In genomic region chr1:109787211-109787844, GRCh38 we compare ENCODE assay signal across 11 cellular contexts. TPM values are rescaled to one million over a fixed set of nuclear protein-coding genes. Genes with fewer than 3 reads are reported as not detected.
DNase-seq lines count a peak whose midpoint lies in the region; ATAC-seq and TF ChIP-seq lines count a peak whose summit lies in the region.
"Had no signal": no experiment of that assay in that cellular context is flagged by ENCODE, and none has a peak within 500 bp of the region (broad histone marks: within the 10 kb centered on the region; RNA-seq: fewer than 3 reads in every experiment).

No MANE protein-coding gene starts in this region.

- no CpG with 5 or more reads among the region's 9 CpGs for WGBS in trophoblast cell (ENCODE audit: extremely low coverage, insufficient coverage, insufficient read length)

- no peaks in the 10 kb centered on the region for H3K9me3 ChIP-seq in HCT116 (ENCODE audit: control insufficient read depth in 1 of 2, insufficient read depth in 1 of 2, low read depth in 1 of 2, low read length in 2 of 2)
- no peaks in the 10 kb centered on the region for H3K9me3 ChIP-seq in trophoblast cell (ENCODE audit: insufficient read depth, low read depth, low read length)

- no peak overlapping the region for H3K4me3 ChIP-seq in HCT116 (replicated peaks in 1 of 2; ENCODE audit: low read depth in 1 of 2, low read length in 2 of 2)
- H3K4me3 ChIP-seq in trophoblast cell (ENCODE audit: low read depth, low read length), result no peak overlapping the region

- no peak overlapping the region for H4K91ac ChIP-seq in trophoblast cell (ENCODE audit: low read depth, low read length)

- CTCF ChIA-PET in HCT116 (lab: Charles Lee), result interaction anchor here (19.5 kb wide), 1 partner anchor 194 kb away, joined by 396 read pairs; the partner anchor contains the start of gene AHCYL1
- CTCF ChIA-PET in WTC11 (lab: Charles Lee), result interaction anchor here (2.4 to 17.4 kb wide), 3 partner anchors 10 to 197 kb away, joined by 17 to 341 read pairs (median 20); partner anchors contain the start of gene AHCYL1

- no peak overlapping the region for H3K27ac Mint-ChIP-seq in WTC11
- H3K27ac Mint-ChIP-seq: activated T-cell treated with anti-CD3 and anti-CD28 coated beads, Interleukin-2, amount 50 U/mL, for 24 hours; CD4-positive, alpha-beta T cell had no signal

- no peak overlapping the region for H4K8ac ChIP-seq in trophoblast cell (ENCODE audit: low read depth, low read length)

- H3K23ac ChIP-seq in trophoblast cell (ENCODE audit: low read length), result no peak overlapping the region

- TF ChIP-seq POLR2A in HCT116 (IDR thresholded peaks at IDR 0.05; ENCODE audit: borderline replicate concordance, extremely low read depth, insufficient read depth, insufficient read length), result no peak

- no peaks in the 10 kb centered on the region for H3K36me3 ChIP-seq in HCT116 (ENCODE audit: control insufficient read depth in 1 of 2, insufficient read depth in 2 of 2, low read length in 2 of 2)
- H3K36me3 ChIP-seq in trophoblast cell (ENCODE audit: control insufficient read depth in 1 of 2, insufficient read depth in 2 of 2, low read length in 2 of 2), result no peaks in the 10 kb centered on the region

- no peak overlapping the region for H2AK5ac ChIP-seq in trophoblast cell (ENCODE audit: low read length)

- DNase-seq in HCT116 (ENCODE audit: low read depth, low spot score) (peak; percentile 42), NCI-H226 (peak; percentile 32), epithelial cell of prostate (ENCODE audit: low read depth, low spot score) (peak; percentile 75), trophoblast cell (peak; percentile 43 to 78), WTC11 (ENCODE audit: low spot score) (no peak), UCSD-AML1 (lab: John Stamatoyannopoulos, UW; ENCODE audit: unreplicated experiment) (no peak)
- DNase-seq: activated T-cell treated with anti-CD3 and anti-CD28 coated beads, Interleukin-2, amount 50 U/mL, for 24 hours had no signal

- no peaks in the 10 kb centered on the region for H3K27me3 ChIP-seq in HCT116 (ENCODE audit: insufficient read depth, low read length)
- H3K27me3 ChIP-seq in trophoblast cell (ENCODE audit: insufficient read depth, low read length), result no peaks in the 10 kb centered on the region

- no peak overlapping the region for H3K4ac ChIP-seq in trophoblast cell (ENCODE audit: low read depth, low read length)

- no peaks in the 10 kb centered on the region for H3K9me2 ChIP-seq in HCT116 (ENCODE audit: insufficient read depth)

- BruUV-seq in HCT116 (replicated peaks; lab: Mats Ljungman, UMichigan), result no TSS peak

- H3K27ac ChIP-seq in HCT116 (ENCODE audit: low read depth, low read length) (no peak overlapping the region), epithelial cell of prostate (peak overlapping the region; percentile 77), trophoblast cell (ENCODE audit: low read depth, low read length) (peak overlapping the region; percentile 6)

- H3K27me3 Mint-ChIP-seq in WTC11 (ENCODE audit: low read depth), result no peaks in the 10 kb centered on the region
- H3K27me3 Mint-ChIP-seq: activated T-cell treated with anti-CD3 and anti-CD28 coated beads, Interleukin-2, amount 50 U/mL, for 24 hours; CD4-positive, alpha-beta T cell had no signal

- ATAC-seq in HCT116, result peak; percentile 51
- no peak for ATAC-seq in GM19328 (IDR thresholded peaks at IDR 0.05; ENCODE audit: unreplicated experiment)
- ATAC-seq in WTC11, result no peak
- no peak for ATAC-seq in HG03196 (IDR thresholded peaks at IDR 0.05; ENCODE audit: unreplicated experiment)

- no peak overlapping the region for H2BK5ac ChIP-seq in trophoblast cell (ENCODE audit: low read depth, low read length, poor library complexity)

- H3K4me1 Mint-ChIP-seq in WTC11, result peaks cover 34% of the 10 kb centered on the region

- H3K4me1 ChIP-seq in HCT116 (ENCODE audit: control insufficient read depth in 1 of 2, insufficient read depth in 2 of 2, low read length in 2 of 2) (peaks cover 40 to 80% of the 10 kb centered on the region in 2 experiments), trophoblast cell (ENCODE audit: control insufficient read depth in 1 of 2, insufficient read depth in 2 of 2, low read length in 2 of 2) (peaks cover 31 to 52% of the 10 kb centered on the region in 2 experiments)

- no peak for TF ChIP-seq RAD21 in HCT116 (IDR thresholded peaks at IDR 0.05; ENCODE audit: low read depth)

- H3K4me2 ChIP-seq in HCT116 (ENCODE audit: low read length), result peak overlapping the region; percentile 19
- no peak overlapping the region for H3K4me2 ChIP-seq in trophoblast cell (ENCODE audit: low read length)

- intact Hi-C loops in HCT116 (cut with micrococcal nuclease), result no loop called here

- H3K18ac ChIP-seq in trophoblast cell (ENCODE audit: low read length), result no peak overlapping the region

- H3K9ac ChIP-seq in HCT116 (ENCODE audit: low read length), result no peak overlapping the region
- no peak overlapping the region for H3K9ac ChIP-seq in trophoblast cell (ENCODE audit: low read length)

- no peaks in the 10 kb centered on the region for H3K79me2 ChIP-seq in HCT116 (ENCODE audit: insufficient read depth, low read length)
- no peaks in the 10 kb centered on the region for H3K79me2 ChIP-seq in trophoblast cell (ENCODE audit: control insufficient read depth, insufficient read depth, low read length, poor library complexity)

- TF ChIP-seq CTCF in HCT116 (IDR thresholded peaks at IDR 0.05 in 2 of 3, conservative IDR thresholded peaks at IDR 0.05 in 1 of 3; ENCODE audit: borderline replicate concordance in 1 of 3, insufficient read depth in 1 of 3, low read depth in 2 of 3, low read length in 2 of 3) (no peak), WTC11 (IDR thresholded peaks at IDR 0.05) (no peak)

- H3K36me3 Mint-ChIP-seq in WTC11, result no peaks in the 10 kb centered on the region

- H2AFZ ChIP-seq in HCT116 (ENCODE audit: low read depth, low read length, poor library complexity, severe bottlenecking), result no peak overlapping the region
- H2AFZ ChIP-seq in trophoblast cell (ENCODE audit: insufficient read depth, low read length, poor library complexity), result no peak overlapping the region

- H3K4me3 Mint-ChIP-seq in WTC11, result no peak overlapping the region
- H3K4me3 Mint-ChIP-seq: activated T-cell treated with anti-CD3 and anti-CD28 coated beads, Interleukin-2, amount 50 U/mL, for 24 hours; CD4-positive, alpha-beta T cell had no signal

- H3K14ac ChIP-seq in trophoblast cell (ENCODE audit: low read length), result no peak overlapping the region

- H2BK12ac ChIP-seq in trophoblast cell (ENCODE audit: low read length), result peak overlapping the region; percentile 48

- no peak overlapping the region for H2BK120ac ChIP-seq in trophoblast cell (ENCODE audit: insufficient read depth, low read length, poor library complexity)

- no peak overlapping the region for H4K12ac ChIP-seq in trophoblast cell (ENCODE audit: low read depth, low read length)

- no peaks in the 10 kb centered on the region for H3K9me3 Mint-ChIP-seq in WTC11
- H3K9me3 Mint-ChIP-seq: activated T-cell treated with anti-CD3 and anti-CD28 coated beads, Interleukin-2, amount 50 U/mL, for 24 hours; CD4-positive, alpha-beta T cell had no signal

- no peaks in the 10 kb centered on the region for H4K20me1 ChIP-seq in HCT116 (ENCODE audit: insufficient read depth)

- H3K79me1 ChIP-seq in trophoblast cell (ENCODE audit: low read length), result peaks cover 23% of the 10 kb centered on the region

- POLR2A ChIA-PET in HCT116 (lab: Charles Lee), result no interaction called here
- POLR2A ChIA-PET in WTC11 (lab: Charles Lee), result interaction anchor here (0.6 to 1.3 kb wide), 3 partner anchors 120 to 197 kb away, joined by 3 read pairs; partner anchors contain the start of gene AHCYL1

- RAD21 ChIA-PET in HCT116 (lab: Charles Lee; ENCODE audit: low non-redundant PET in 1 of 2, low total read pairs in 2 of 2, uncharacterized antibody in 2 of 2, unreplicated experiment in 2 of 2), result no interaction called here

TF ChIP-seq in HCT116, 20 proteins besides CTCF, POLR2A, EP300 and RAD21 (continues in another document):
- no peak for TF ChIP-seq EZH2phosphoT487 (IDR thresholded peaks at IDR 0.05; ENCODE audit: borderline replicate concordance)
- TF ChIP-seq FOSL1 (IDR thresholded peaks at IDR 0.05; ENCODE audit: low read depth), result peak; percentile 45
- peak; percentile 56 for TF ChIP-seq JUND (IDR thresholded peaks at IDR 0.05)
- TF ChIP-seq EZH2 (IDR thresholded peaks at IDR 0.05), result no peak
- TF ChIP-seq TCF7L2 (IDR thresholded peaks at IDR 0.05; ENCODE audit: borderline replicate concordance, extremely low read depth, insufficient read depth, insufficient read length), result no peak
- TF ChIP-seq POLR2AphosphoS5 (IDR thresholded peaks at IDR 0.05; ENCODE audit: low read depth, low read length), result no peak
- no peak for TF ChIP-seq ELF1 (IDR thresholded peaks at IDR 0.05; ENCODE audit: borderline replicate concordance, low read depth)
- TF ChIP-seq ATF3 (IDR thresholded peaks at IDR 0.05), result no peak
- no peak for TF ChIP-seq SIN3A (IDR thresholded peaks at IDR 0.05; ENCODE audit: low read depth)

TF ChIP-seq in WTC11, 78 proteins besides CTCF, POLR2A, EP300 and RAD21:
- TF ChIP-seq, protein P1, sequence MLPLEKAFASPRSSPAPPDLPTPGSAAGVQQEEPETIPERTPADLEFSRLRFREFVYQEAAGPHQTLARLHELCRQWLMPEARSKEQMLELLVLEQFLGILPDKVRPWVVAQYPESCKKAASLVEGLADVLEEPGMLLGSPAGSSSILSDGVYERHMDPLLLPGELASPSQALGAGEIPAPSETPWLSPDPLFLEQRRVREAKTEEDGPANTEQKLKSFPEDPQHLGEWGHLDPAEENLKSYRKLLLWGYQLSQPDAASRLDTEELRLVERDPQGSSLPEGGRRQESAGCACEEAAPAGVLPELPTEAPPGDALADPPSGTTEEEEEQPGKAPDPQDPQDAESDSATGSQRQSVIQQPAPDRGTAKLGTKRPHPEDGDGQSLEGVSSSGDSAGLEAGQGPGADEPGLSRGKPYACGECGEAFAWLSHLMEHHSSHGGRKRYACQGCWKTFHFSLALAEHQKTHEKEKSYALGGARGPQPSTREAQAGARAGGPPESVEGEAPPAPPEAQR (CRISPR knock-in tag; IDR thresholded peaks at IDR 0.05), result no peak

RNA-seq across cellular contexts. Expression of gene EPS8L3, which starts 23.6 kb away (rescaled TPM):
- 0.96 TPM for total RNA-seq in HCT116 (2021; ENCODE audit: unreplicated experiment)
- 0.62 and 0.75 TPM in 2 replicates for polyA plus RNA-seq in HCT116 (2012)
- polyA plus RNA-seq in trophoblast cell (2013), result not detected in 2 replicates
- total RNA-seq in WTC11 (2021), result 0.17 to 0.41 TPM in 2 of 3 replicates, not detected in the other
- total RNA-seq: CD4-positive, alpha-beta T cell had no signal
- polyA plus RNA-seq: neural cell had no signal

RNA-seq across cellular contexts. Expression of gene GSTM3, which starts 46.5 kb away (rescaled TPM):
- total RNA-seq in HCT116 (2021; ENCODE audit: unreplicated experiment) (0.39 TPM), WTC11 (2021) (2.2 to 3.5 TPM (median 3.3 TPM) in 3 replicates)
- polyA plus RNA-seq in HCT116 (2012), result not detected in 2 replicates
- polyA plus RNA-seq in trophoblast cell (2013), result 67.7 and 68.6 TPM in 2 replicates

Comparison
In these comparisons a context has a peak if more than half of its experiments do, and no peak if none do; other contexts are left out.
1. DNase-seq: peak in HCT116 (single experiment), NCI-H226 (single experiment), epithelial cell of prostate (single experiment) and trophoblast cell (2 of 2); none in WTC11 (single experiment) and UCSD-AML1 (single experiment).
2. Of the 4 proteins assayed by ChIP-seq in both WTC11 and HCT116: peak only in WTC11: none; only in HCT116: MAX and SP1; in both: none; in neither: 2.